8 cellular contexts compared by ENCODE assay signal in the genomic region with DNA sequence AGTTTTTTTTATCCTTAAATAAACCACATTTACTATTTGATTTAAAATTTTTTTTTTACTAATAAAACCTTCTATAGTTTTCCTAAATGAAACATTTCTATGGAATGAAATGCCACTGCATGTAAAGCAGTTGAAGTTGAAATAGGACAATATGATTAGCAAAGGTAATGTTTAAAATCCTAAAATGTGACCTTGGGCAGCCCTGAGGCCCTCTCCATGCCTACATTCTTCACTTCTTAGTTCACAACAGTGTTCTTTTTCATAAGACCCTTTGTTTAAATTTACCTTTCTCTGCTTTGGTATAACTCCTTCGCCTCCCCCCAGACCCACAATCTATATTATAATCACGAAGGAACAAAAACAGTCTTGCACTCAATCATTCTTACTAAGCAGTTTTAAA.
DNase-seq lines count a peak whose midpoint lies in the region; ATAC-seq, FAIRE-seq and TF ChIP-seq lines count a peak whose summit lies in the region.

No MANE protein-coding gene starts in this region.

- H3K23ac ChIP-seq in neuronal stem cell (ENCODE audit: low read depth, low read length, poor library complexity) = no peak overlapping the region

- H3K9ac ChIP-seq in duodenal mucosa (ENCODE audit: low read depth in 1 of 2, low read length in 2 of 2) (peak overlapping the region; percentile 7 to 84), neuronal stem cell (ENCODE audit: low read depth, low read length, poor library complexity) (no peak overlapping the region)

- no peaks in the 10 kb centered on the region for H4K20me1 ChIP-seq in PC-9 (ENCODE audit: insufficient read depth)

- H3K36me3 ChIP-seq in PC-9 (ENCODE audit: low read depth) = no peaks in the 10 kb centered on the region
- H3K36me3 ChIP-seq in duodenal mucosa (ENCODE audit: control insufficient read depth in 1 of 2, insufficient read depth in 2 of 2, low read length in 2 of 2) = no peaks in the 10 kb centered on the region
- no peaks in the 10 kb centered on the region for H3K36me3 ChIP-seq in neuronal stem cell (replicated peaks in 1 of 2; ENCODE audit: control insufficient read depth in 2 of 2, insufficient read depth in 2 of 2, low read length in 2 of 2)
- H3K36me3 ChIP-seq in HAP-1 (replicated peaks) = no peaks in the 10 kb centered on the region

- TF ChIP-seq CTCF in A549 (IDR thresholded peaks at IDR 0.05) (no peak), PC-9 (conservative IDR thresholded peaks at IDR 0.05) (no peak)

- H3K4ac ChIP-seq in neuronal stem cell (ENCODE audit: low read length) = no peak overlapping the region

- no peak for TF ChIP-seq RAD21 in A549 (conservative IDR thresholded peaks at IDR 0.05 in 1 of 2, IDR thresholded peaks at IDR 0.05 in 1 of 2)

- H3K79me1 ChIP-seq in neuronal stem cell (ENCODE audit: low read depth, low read length) = peaks cover 2% of the 10 kb centered on the region

- no peak overlapping the region for H3K18ac ChIP-seq in neuronal stem cell (ENCODE audit: low read length)

- POLR2A ChIA-PET in A549 (lab: Yijun Ruan, JAX) = no interaction called here
- POLR2A ChIA-PET in PC-9 (lab: Charles Lee; ENCODE audit: unreplicated experiment) = no interaction called here

- peaks cover 35% of the 10 kb centered on the region for H3K79me2 ChIP-seq in PC-9 (ENCODE audit: low read depth)

- peak overlapping the region in 1 of 2 experiments; percentile 76; a peak in 2 of 6 replicates for H3K27ac ChIP-seq in A549
- H3K27ac ChIP-seq in PC-9 = peak overlapping the region; percentile 92
- peak overlapping the region; percentile 54 for H3K27ac ChIP-seq in duodenal mucosa (ENCODE audit: low read depth, low read length)
- no peak overlapping the region for H3K27ac ChIP-seq in neuronal stem cell (replicated peaks; ENCODE audit: low read length)

- 78% methylated on average over 2 of the region's 2 CpGs for WGBS in A549 (ENCODE audit: missing lambda C conversion rate)
- WGBS in neuronal stem cell (ENCODE audit: extremely low coverage in 2 of 2, insufficient read length in 2 of 2, insufficient replicate concordance in 1 of 2), 2 donors = no CpG with 5 or more reads among the region's 2 CpGs

- no peak overlapping the region for H2BK5ac ChIP-seq in neuronal stem cell (ENCODE audit: low read length)

- peaks cover 25% of the 10 kb centered on the region; the same call in 2 of the 3 replicates for H3K4me1 ChIP-seq in A549
- peaks cover 31% of the 10 kb centered on the region for H3K4me1 ChIP-seq in PC-9 (replicated peaks; ENCODE audit: insufficient read depth)
- H3K4me1 ChIP-seq in duodenal mucosa (ENCODE audit: control insufficient read depth in 1 of 2, insufficient read depth in 2 of 2, low read length in 2 of 2) = peaks cover 26 to 27% of the 10 kb centered on the region in 2 donors
- H3K4me1 ChIP-seq in neuronal stem cell (ENCODE audit: control insufficient read depth in 2 of 2, insufficient read depth in 1 of 2, low read depth in 1 of 2, low read length in 2 of 2) = peaks cover 3 to 12% of the 10 kb centered on the region in 2 donors
- peaks cover 20% of the 10 kb centered on the region for H3K4me1 ChIP-seq in HAP-1

- FAIRE-seq in A549 (lab: Jason Lieb, UNC) = no peak

- in situ Hi-C loops in HAP-1 (cut with MboI; ENCODE audit: low sequenced_read_pairs) = loop anchor here (25.0 kb wide), 1 partner anchor 285 kb away; no protein-coding TSS in a partner anchor

- peak overlapping the region; percentile 47 for H3K4me3 ChIP-seq in A549
- H3K4me3 ChIP-seq in PC-9 = peak overlapping the region; percentile 70
- peak overlapping the region; percentile 87 to 89 for H3K4me3 ChIP-seq in duodenal mucosa (ENCODE audit: low read depth in 1 of 2, low read length in 2 of 2)
- H3K4me3 ChIP-seq in neuronal stem cell (ENCODE audit: low read length in 2 of 2) = peak overlapping the region in 1 of 2 donors; percentile 57
- H3K4me3 ChIP-seq in HAP-1 = no peak overlapping the region

- H3K9me3 ChIP-seq in A549 = no peaks in the 10 kb centered on the region
- H3K9me3 ChIP-seq in PC-9 (ENCODE audit: insufficient read depth, low read depth) = no peaks in the 10 kb centered on the region
- H3K9me3 ChIP-seq in duodenal mucosa (ENCODE audit: control insufficient read depth in 1 of 2, low read length in 2 of 2) = no peaks in the 10 kb centered on the region
- H3K9me3 ChIP-seq in neuronal stem cell (replicated peaks in 1 of 2; ENCODE audit: control insufficient read depth in 2 of 2, insufficient read depth in 1 of 2, low read depth in 1 of 2, low read length in 2 of 2) = no peaks in the 10 kb centered on the region
- no peaks in the 10 kb centered on the region for H3K9me3 ChIP-seq in HAP-1

- H3K14ac ChIP-seq in neuronal stem cell (ENCODE audit: low read length) = no peak overlapping the region

- DNase-seq in A549 (ENCODE audit: low read depth in 1 of 2, low spot score in 1 of 2) (no peak), PC-9 (no peak), neuronal stem cell (ENCODE audit: low spot score) (no peak), SKM-1 treated with dmso at 0.1 percent for 144 hours (lab: John Stamatoyannopoulos, UW; ENCODE audit: unreplicated experiment) (no peak), HAP-1 (ENCODE audit: low spot score in 2 of 2) (no peak), NCI-H2227 (lab: John Stamatoyannopoulos, UW; ENCODE audit: unreplicated experiment) (no peak), NCI-H128 (lab: John Stamatoyannopoulos, UW; ENCODE audit: unreplicated experiment) (no peak)

- CTCF ChIA-PET in A549 (lab: Yijun Ruan, JAX) = interaction anchor here (6.6 kb wide), 1 partner anchor 202 kb away, joined by 112 read pairs; no protein-coding TSS in a partner anchor
- CTCF ChIA-PET in PC-9 (lab: Charles Lee) = no interaction called here

- H2AFZ ChIP-seq in PC-9 (peak overlapping the region; percentile 82), neuronal stem cell (ENCODE audit: low read length) (peak overlapping the region; percentile 84)

- no peak for TF ChIP-seq POLR2A in A549 (IDR thresholded peaks at IDR 0.05; ENCODE audit: low read length)

- H4K8ac ChIP-seq in neuronal stem cell (ENCODE audit: low read depth, low read length) = no peak overlapping the region

- no TSS peak for BruUV-seq in PC-9 (replicated peaks; lab: Mats Ljungman, UMichigan)

- H3K4me2 ChIP-seq in A549 (peak overlapping the region; percentile 76), PC-9 (peak overlapping the region; percentile 87), neuronal stem cell (ENCODE audit: insufficient read depth, low read length, poor library complexity, severe bottlenecking) (no peak overlapping the region)

- no peak overlapping the region for H2BK15ac ChIP-seq in neuronal stem cell (ENCODE audit: low read length)

- H2BK12ac ChIP-seq in neuronal stem cell (ENCODE audit: low read length) = no peak overlapping the region

- no peak overlapping the region for H4K91ac ChIP-seq in neuronal stem cell (ENCODE audit: low read depth, low read length, poor library complexity)

- no peak overlapping the region for H2AK5ac ChIP-seq in neuronal stem cell (ENCODE audit: low read depth, low read length)

- peaks cover 17% of the 10 kb centered on the region for H3F3A ChIP-seq in PC-9 (ENCODE audit: insufficient read depth, low read depth)

- no peaks in the 10 kb centered on the region for H3K27me3 ChIP-seq in PC-9 (ENCODE audit: insufficient read depth, low read depth)
- no peaks in the 10 kb centered on the region for H3K27me3 ChIP-seq in duodenal mucosa (ENCODE audit: control insufficient read depth in 1 of 2, insufficient read depth in 2 of 2, low read length in 2 of 2)
- H3K27me3 ChIP-seq in neuronal stem cell (ENCODE audit: control insufficient read depth in 3 of 3, insufficient read depth in 3 of 3, low read depth in 1 of 3, low read length in 3 of 3) = no peaks in the 10 kb centered on the region
- H3K27me3 ChIP-seq in HAP-1 (ENCODE audit: low read depth) = no peaks in the 10 kb centered on the region

- no peak for TF ChIP-seq EP300 in A549 (IDR thresholded peaks at IDR 0.05)

- H2BK120ac ChIP-seq in neuronal stem cell (ENCODE audit: low read depth, low read length) = no peak overlapping the region

- intact Hi-C loops in PC-9 (cut with micrococcal nuclease; ENCODE audit: unreplicated experiment) = loop anchor here (2.0 to 5.0 kb wide), 3 partner anchors 115 to 295 kb away; a partner anchor contains a TSS

- ATAC-seq in A549 = no peak

- no peaks in the 10 kb centered on the region for H3K9me2 ChIP-seq in PC-9 (ENCODE audit: insufficient read depth)

TF ChIP-seq in A549, 52 proteins besides CTCF, POLR2A, EP300 and RAD21:
- TF ChIP-seq PHF8 (IDR thresholded peaks at IDR 0.05; ENCODE audit: borderline replicate concordance, low read depth) = no peak
- TF ChIP-seq, protein P1, sequence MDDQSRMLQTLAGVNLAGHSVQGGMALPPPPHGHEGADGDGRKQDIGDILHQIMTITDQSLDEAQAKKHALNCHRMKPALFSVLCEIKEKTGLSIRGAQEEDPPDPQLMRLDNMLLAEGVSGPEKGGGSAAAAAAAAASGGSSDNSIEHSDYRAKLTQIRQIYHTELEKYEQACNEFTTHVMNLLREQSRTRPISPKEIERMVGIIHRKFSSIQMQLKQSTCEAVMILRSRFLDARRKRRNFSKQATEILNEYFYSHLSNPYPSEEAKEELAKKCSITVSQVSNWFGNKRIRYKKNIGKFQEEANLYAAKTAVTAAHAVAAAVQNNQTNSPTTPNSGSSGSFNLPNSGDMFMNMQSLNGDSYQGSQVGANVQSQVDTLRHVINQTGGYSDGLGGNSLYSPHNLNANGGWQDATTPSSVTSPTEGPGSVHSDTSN (IDR thresholded peaks at IDR 0.05) = no peak
- TF ChIP-seq FOXS1 (CRISPR knock-in tag; IDR thresholded peaks at IDR 0.05) = no peak
- no peak for TF ChIP-seq KDM5A (IDR thresholded peaks at IDR 0.05)
- no peak for TF ChIP-seq CEBPB (IDR thresholded peaks at IDR 0.05)
- TF ChIP-seq SMC3 (IDR thresholded peaks at IDR 0.05) = no peak
- no peak for TF ChIP-seq ZC3H11A (IDR thresholded peaks at IDR 0.05)
- no peak for TF ChIP-seq RFX5 (IDR thresholded peaks at IDR 0.05)
- no peak for TF ChIP-seq MAFK (IDR thresholded peaks at IDR 0.05; ENCODE audit: partially characterized antibody)
- TF ChIP-seq, protein P2, sequence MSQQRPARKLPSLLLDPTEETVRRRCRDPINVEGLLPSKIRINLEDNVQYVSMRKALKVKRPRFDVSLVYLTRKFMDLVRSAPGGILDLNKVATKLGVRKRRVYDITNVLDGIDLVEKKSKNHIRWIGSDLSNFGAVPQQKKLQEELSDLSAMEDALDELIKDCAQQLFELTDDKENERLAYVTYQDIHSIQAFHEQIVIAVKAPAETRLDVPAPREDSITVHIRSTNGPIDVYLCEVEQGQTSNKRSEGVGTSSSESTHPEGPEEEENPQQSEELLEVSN (IDR thresholded peaks at IDR 0.05; ENCODE audit: borderline replicate concordance, low read depth) = no peak
- no peak for TF ChIP-seq TP53 (CRISPR knock-in tag; IDR thresholded peaks at IDR 0.05)
- no peak for TF ChIP-seq TFCP2L1 (CRISPR knock-in tag; IDR thresholded peaks at IDR 0.05)
- TF ChIP-seq CBX2 (IDR thresholded peaks at IDR 0.05; ENCODE audit: borderline replicate concordance, low read depth) = no peak
